Comparison of ENCODE assay signal across 8 cellular contexts in genomic region chr6:26157838-26158580, GRCh38.
DNase-seq lines count a peak whose midpoint lies in the region; ATAC-seq and TF ChIP-seq lines count a peak whose summit lies in the region.

No MANE protein-coding gene starts in this region.

- H3K4me3 ChIP-seq in hepatocyte, result peak overlapping the region; percentile 40
- H3K4me3 ChIP-seq in rectal smooth muscle tissue (ENCODE audit: low read length), result peak overlapping the region; percentile 92

- H3K27ac ChIP-seq in hepatocyte (peak overlapping the region; percentile 94), rectal smooth muscle tissue (ENCODE audit: low read depth, low read length) (peak overlapping the region; percentile 97)

- ATAC-seq in GM18499 (IDR thresholded peaks at IDR 0.05; ENCODE audit: insufficient read depth, unreplicated experiment) (peak; percentile 57), HG02943 (IDR thresholded peaks at IDR 0.05; ENCODE audit: low read depth, unreplicated experiment) (peak; percentile 54)

- H3K9me3 ChIP-seq in hepatocyte (ENCODE audit: low read depth), result no peaks in the 10 kb centered on the region

- no peak for TF ChIP-seq CTCF in hepatocyte (IDR thresholded peaks at IDR 0.05; ENCODE audit: poor library complexity)

- DNase-seq in NCI-H1930 (lab: John Stamatoyannopoulos, UW) (peak; percentile 87 to 95), T-helper 22 cell (ENCODE audit: low read depth) (peak; percentile 65), astrocyte of the hippocampus (ENCODE audit: low read depth, low spot score) (peak; percentile 94), hepatocyte (ENCODE audit: low spot score) (peak; percentile 93), cortex of kidney (lab: John Stamatoyannopoulos, UW) (no peak)

- H3K27me3 ChIP-seq in hepatocyte, result no peaks in the 10 kb centered on the region
- H3K27me3 ChIP-seq in rectal smooth muscle tissue (ENCODE audit: control insufficient read depth, insufficient read depth, low read length), result no peaks in the 10 kb centered on the region

- H3K4me1 ChIP-seq in hepatocyte (ENCODE audit: insufficient read depth), result no peaks in the 10 kb centered on the region
- H3K4me1 ChIP-seq in rectal smooth muscle tissue (ENCODE audit: control insufficient read depth, insufficient read depth, low read length), result no peaks in the 10 kb centered on the region

- peak overlapping the region; percentile 95 for H3K4me2 ChIP-seq in hepatocyte

- no peaks in the 10 kb centered on the region for H3K9me2 ChIP-seq in hepatocyte (replicated peaks; ENCODE audit: insufficient read depth)

- H2AFZ ChIP-seq in hepatocyte, result no peak overlapping the region

- H3K79me2 ChIP-seq in hepatocyte, result peaks cover 49% of the 10 kb centered on the region

- peak overlapping the region; percentile 94 for H3K9ac ChIP-seq in rectal smooth muscle tissue (ENCODE audit: low read length)

- 2% methylated on average over 37 of the region's 37 CpGs for WGBS in hepatocyte (ENCODE audit: low lambda C conversion rate, missing lambda C conversion rate)

- H3K36me3 ChIP-seq in hepatocyte (replicated peaks; ENCODE audit: insufficient read depth, low read depth), result no peaks in the 10 kb centered on the region
- no peaks in the 10 kb centered on the region for H3K36me3 ChIP-seq in rectal smooth muscle tissue (ENCODE audit: control insufficient read depth, insufficient read depth, low read length)

- peaks cover 27% of the 10 kb centered on the region for H4K20me1 ChIP-seq in hepatocyte (ENCODE audit: insufficient read depth, poor library complexity, severe bottlenecking)
